Comparison of ENCODE assay signal across 28 cellular contexts in the genomic region with DNA sequence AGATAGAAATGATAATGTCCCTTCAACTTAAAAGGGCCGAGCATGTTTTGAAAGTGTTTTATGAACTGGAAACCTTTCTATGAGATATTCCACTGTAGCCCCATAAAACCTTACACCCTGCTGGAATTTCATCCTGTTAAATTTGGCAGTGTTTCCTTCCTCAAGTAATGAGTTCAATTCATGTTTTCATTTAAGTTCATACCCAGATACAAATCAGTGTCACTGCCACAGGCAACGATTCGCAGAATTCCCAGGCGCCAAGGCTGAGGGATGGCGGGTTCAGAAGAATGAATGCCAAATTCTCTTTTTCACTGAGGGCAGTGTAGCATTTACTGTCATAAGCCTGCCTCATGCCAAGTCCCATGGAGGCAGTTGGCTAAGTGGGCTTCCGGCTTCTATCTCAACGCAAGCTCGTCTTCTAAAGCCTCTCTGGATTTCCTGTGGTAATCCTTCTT.
DNase-seq lines count a peak whose midpoint lies in the region; ATAC-seq and TF ChIP-seq lines count a peak whose summit lies in the region.
"Had no signal": no experiment of that assay in that cellular context is flagged by ENCODE, and none has a peak within 500 bp of the region (broad histone marks: within the 10 kb centered on the region; RNA-seq: fewer than 3 reads in every experiment).

No MANE protein-coding gene starts in this region.

- no peaks in the 10 kb centered on the region for H3K9me3 ChIP-seq in SK-N-MC (ENCODE audit: low read depth, low read length)
- no peaks in the 10 kb centered on the region for H3K9me3 ChIP-seq in effector memory CD4-positive, alpha-beta T cell (ENCODE audit: control insufficient read depth, low read length)
- H3K9me3 ChIP-seq: Peyer's patch, SJCRH30, spleen, thyroid gland had no signal

- peak; percentile 67 for ATAC-seq in sciatic nerve
- no peak for ATAC-seq in stimulated activated naive B cell treated with anti-CD40 and anti-IgM and Interleukin-4, amounts not matched to agents 10 μg/mL and 1 μg/mL and 100 μg/mL, for 72 hours (replicated peaks)
- ATAC-seq: activated CD8-positive, alpha-beta T cell treated with anti-CD3 and anti-CD28 coated beads, Interleukin-2, amount 10 ng/mL, durations not matched to agents 7 days and 5 days; activated naive CD8-positive, alpha-beta T cell treated with anti-CD3 and anti-CD28 coated beads, Interleukin-2, amount 50 U/mL, for 24 hours; left lobe of liver; naive thymus-derived CD4-positive, alpha-beta T cell had no signal

- H3K4me1 ChIP-seq in effector memory CD4-positive, alpha-beta T cell (ENCODE audit: control insufficient read depth, insufficient read depth, low read length, poor library complexity, severe bottlenecking): no peaks in the 10 kb centered on the region
- H3K4me1 ChIP-seq: Peyer's patch, SJCRH30, spleen had no signal

- no peak overlapping the region for H3K27ac Mint-ChIP-seq in stimulated activated naive B cell treated with anti-CD40 and anti-IgM and Interleukin-4, amounts not matched to agents 10 μg/mL and 1 μg/mL and 100 μg/mL, for 72 hours
- H3K27ac Mint-ChIP-seq: activated CD8-positive, alpha-beta T cell treated with anti-CD3 and anti-CD28 coated beads, Interleukin-2, amount 10 ng/mL, durations not matched to agents 7 days and 5 days; activated naive CD8-positive, alpha-beta T cell treated with anti-CD3 and anti-CD28 coated beads, Interleukin-2, amount 50 U/mL, for 24 hours; CD4-positive, alpha-beta memory T cell; naive thymus-derived CD4-positive, alpha-beta T cell had no signal

- no peaks in the 10 kb centered on the region for H3K27me3 ChIP-seq in effector memory CD4-positive, alpha-beta T cell (replicated peaks; ENCODE audit: control insufficient read depth, insufficient read depth, low read length, poor library complexity, severe bottlenecking)
- H3K27me3 ChIP-seq: brain microvascular endothelial cell, Peyer's patch, SJCRH30, spleen, thyroid gland had no signal

- peaks cover 0 to 2% of the 10 kb centered on the region in 2 donors for H3K4me1 Mint-ChIP-seq in stimulated activated naive B cell treated with anti-CD40 and anti-IgM and Interleukin-4, amounts not matched to agents 10 μg/mL and 1 μg/mL and 100 μg/mL, for 72 hours
- H3K4me1 Mint-ChIP-seq: activated naive CD8-positive, alpha-beta T cell treated with anti-CD3 and anti-CD28 coated beads, Interleukin-2, amount 50 U/mL, for 24 hours; CD4-positive, alpha-beta memory T cell had no signal

- H3K36me3 Mint-ChIP-seq in stimulated activated naive B cell treated with anti-CD40 and anti-IgM and Interleukin-4, amounts not matched to agents 10 μg/mL and 1 μg/mL and 100 μg/mL, for 72 hours: no peaks in the 10 kb centered on the region
- H3K36me3 Mint-ChIP-seq: CD4-positive, alpha-beta memory T cell; naive thymus-derived CD4-positive, alpha-beta T cell had no signal

- peaks cover 0 to 5% of the 10 kb centered on the region in 2 donors for H3K9me3 Mint-ChIP-seq in stimulated activated naive B cell treated with anti-CD40 and anti-IgM and Interleukin-4, amounts not matched to agents 10 μg/mL and 1 μg/mL and 100 μg/mL, for 72 hours

- H3K36me3 ChIP-seq in SK-N-MC (ENCODE audit: insufficient read depth, low read length): no peaks in the 10 kb centered on the region
- no peaks in the 10 kb centered on the region for H3K36me3 ChIP-seq in effector memory CD4-positive, alpha-beta T cell (ENCODE audit: control insufficient read depth, insufficient read depth, low read length)
- H3K36me3 ChIP-seq: brain microvascular endothelial cell, Peyer's patch, SJCRH30, spleen, thyroid gland had no signal

- TF ChIP-seq CTCF in fibroblast of villous mesenchyme (IDR thresholded peaks at IDR 0.05; ENCODE audit: insufficient read depth, low read depth, low read length): no peak

- no peak overlapping the region for H3K4me3 Mint-ChIP-seq in stimulated activated naive B cell treated with anti-CD40 and anti-IgM and Interleukin-4, amounts not matched to agents 10 μg/mL and 1 μg/mL and 100 μg/mL, for 72 hours
- H3K4me3 Mint-ChIP-seq: activated CD8-positive, alpha-beta T cell treated with anti-CD3 and anti-CD28 coated beads, Interleukin-2, amount 10 ng/mL, durations not matched to agents 7 days and 5 days; activated naive CD8-positive, alpha-beta T cell treated with anti-CD3 and anti-CD28 coated beads, Interleukin-2, amount 50 U/mL, for 24 hours; CD4-positive, alpha-beta memory T cell; naive thymus-derived CD4-positive, alpha-beta T cell had no signal

- H3K27me3 Mint-ChIP-seq in stimulated activated naive B cell treated with anti-CD40 and anti-IgM and Interleukin-4, amounts not matched to agents 10 μg/mL and 1 μg/mL and 100 μg/mL, for 72 hours: peaks cover 0 to 9% of the 10 kb centered on the region in 2 donors
- H3K27me3 Mint-ChIP-seq: activated naive CD8-positive, alpha-beta T cell treated with anti-CD3 and anti-CD28 coated beads, Interleukin-2, amount 50 U/mL, for 24 hours; CD4-positive, alpha-beta memory T cell had no signal

- no peak overlapping the region for H3K9ac ChIP-seq in SK-N-MC (ENCODE audit: insufficient read length)

- H3K4me3 ChIP-seq in SK-N-MC: peak overlapping the region; percentile 43
- H3K4me3 ChIP-seq in fibroblast of villous mesenchyme (ENCODE audit: low read depth, low read length): no peak overlapping the region
- no peak overlapping the region for H3K4me3 ChIP-seq in effector memory CD4-positive, alpha-beta T cell (ENCODE audit: insufficient read depth, low read depth, low read length, poor library complexity, severe bottlenecking)
- H3K4me3 ChIP-seq: Peyer's patch, SJCRH30, spleen, thyroid gland had no signal

- DNase-seq in EH (ENCODE audit: low read depth) (peak; percentile 67), SK-N-MC (ENCODE audit: low read depth, low spot score) (peak; percentile 90), fibroblast of villous mesenchyme (ENCODE audit: low read depth) (peak; percentile 16), sciatic nerve (ENCODE audit: low spot score) (peak; percentile 62), NAMALWA (ENCODE audit: low spot score) (no peak), HPDE6-E6E7 (ENCODE audit: extremely low spot score) (no peak)
- no peak for DNase-seq in stimulated activated naive B cell treated with anti-CD40 and anti-IgM and Interleukin-4, amounts not matched to agents 10 μg/mL and 1 μg/mL and 100 μg/mL, for 72 hours
- no peak for DNase-seq in effector memory CD4-positive, alpha-beta T cell
- DNase-seq: activated CD4-positive, alpha-beta T cell treated with anti-CD3 and anti-CD28 coated beads for 1 hour; activated CD8-positive, alpha-beta T cell treated with anti-CD3 and anti-CD28 coated beads, Interleukin-2, amount 10 ng/mL, durations not matched to agents 7 days and 5 days; activated effector memory CD4-positive, alpha-beta T cell treated with anti-CD3 and anti-CD28 coated beads, Interleukin-2, amount 50 U/mL, for 16 hours; activated naive CD8-positive, alpha-beta T cell treated with anti-CD3 and anti-CD28 coated beads, Interleukin-2, amount 50 U/mL, for 24 hours; brain microvascular endothelial cell; CD4-positive, alpha-beta memory T cell; DMS 273 treated with DMSO at 0.1 percent for 48 hours; KG1; naive thymus-derived CD4-positive, alpha-beta T cell; NCI-H146; NCI-H526 treated with DMSO at 0.1 percent for 48 hours; occipital lobe; Peyer's patch; SJCRH30; spleen; stimulated activated CD4-positive, alpha-beta T cell treated with anti-CD3 and anti-CD28 coated beads, Interleukin-4, amount 100 ng/mL, for 4 hours; stimulated activated naive CD4-positive, alpha-beta T cell treated with Interleukin-2 at 50 U/mL for 16 hours; T-helper 1 cell; thyroid gland had no signal

- H3K27ac ChIP-seq in SK-N-MC: peak overlapping the region; percentile 69; the same call in 1 of the 2 replicates
- H3K27ac ChIP-seq in effector memory CD4-positive, alpha-beta T cell (ENCODE audit: insufficient read depth, low read length, poor library complexity, severe bottlenecking): no peak overlapping the region
- H3K27ac ChIP-seq: brain microvascular endothelial cell, Peyer's patch, SJCRH30, thyroid gland had no signal

- intact Hi-C loops in sciatic nerve (cut with DNase I): no loop called here

Comparison
In these comparisons a context has a peak if more than half of its experiments do, and no peak if none do; other contexts are left out.
1. DNase-seq: peak in EH (single experiment), SK-N-MC (single experiment), fibroblast of villous mesenchyme (single experiment) and sciatic nerve (single experiment); none in stimulated activated naive B cell treated with anti-CD40 and anti-IgM and Interleukin-4, amounts not matched to agents 10 μg/mL and 1 μg/mL and 100 μg/mL, for 72 hours (single experiment), effector memory CD4-positive, alpha-beta T cell (0 of 3), NAMALWA (single experiment) and HPDE6-E6E7 (single experiment).